In genomic region chr1:18021242-18021641, GRCh38 we compare ENCODE assay signal across 29 cellular contexts.
"Had no signal": no experiment of that assay in that cellular context is flagged by ENCODE, and none has a peak within 500 bp of the region (broad histone marks: within the 10 kb centered on the region; RNA-seq: fewer than 3 reads in every experiment).

No MANE protein-coding gene starts in this region.

- H3K4me2 ChIP-seq: KMS-11, PC-9 had no signal

- H3K9ac ChIP-seq: KMS-11 had no signal

- H2AFZ ChIP-seq: PC-9 had no signal

- DNase-seq: activated CD4-positive, alpha-beta T cell treated with anti-CD3 and anti-CD28 coated beads, Interleukin-2, amount 10 ng/mL, durations not matched to agents 24 days and 14 days; activated CD4-positive, alpha-beta T cell treated with anti-CD3 and anti-CD28 coated beads, Interleukin-2, amount 50 U/mL, for 48 hours; activated CD4-positive, CD25-positive, alpha-beta regulatory T cell treated with anti-CD3 and anti-CD28 coated beads, Interleukin-2, amount 50 U/mL, for 72 hours; activated CD8-positive, alpha-beta memory T cell treated with anti-CD3 and anti-CD28 coated beads, Interleukin-2, amount 10 ng/mL, durations not matched to agents 7 days and 5 days; activated effector memory CD4-positive, alpha-beta T cell treated with Interleukin-2 at 50 U/mL for 16 hours; activated naive CD4-positive, alpha-beta T cell treated with Interleukin-2 at 50 U/mL for 16 hours; activated naive CD8-positive, alpha-beta T cell treated with anti-CD3 and anti-CD28 coated beads, Interleukin-2, amount 50 U/mL, for 24 hours; activated T-cell treated with anti-CD3 and anti-CD28 coated beads, Interleukin-2, amount 50 U/mL, for 24 hours; amygdala; MG63; MV-4-11; NCI-H1092 treated with DMSO at 0.1 percent for 48 hours; NCI-H1417 treated with DMSO at 0.1 percent for 48 hours; NCI-H1694; NCI-H2029; NCI-H345; NCI-H510A; NCI-H69; PC-9; SIG-M5; T-helper 17 cell; T-helper 9 cell had no signal

- H3K4me1 Mint-ChIP-seq: activated CD4-positive, alpha-beta T cell treated with anti-CD3 and anti-CD28 coated beads, Interleukin-2, amount 10 ng/mL, durations not matched to agents 24 days and 14 days; activated CD8-positive, alpha-beta memory T cell treated with anti-CD3 and anti-CD28 coated beads, Interleukin-2, amount 10 ng/mL, durations not matched to agents 7 days and 5 days; activated naive CD8-positive, alpha-beta T cell treated with anti-CD3 and anti-CD28 coated beads, Interleukin-2, amount 50 U/mL, for 24 hours; brain; T-helper 17 cell; WTC11 had no signal

- H3K9me3 ChIP-seq: MG63 had no signal

- H3K36me3 Mint-ChIP-seq: activated CD8-positive, alpha-beta memory T cell treated with anti-CD3 and anti-CD28 coated beads, Interleukin-2, amount 10 ng/mL, durations not matched to agents 7 days and 5 days; activated naive CD4-positive, alpha-beta T cell treated with anti-CD3 and anti-CD28 coated beads, Interleukin-2, amount 50 U/mL, for 72 hours; brain; WTC11 had no signal

- H3K4me3 ChIP-seq: cardiac muscle cell, MG63, PC-9 had no signal

- ATAC-seq: activated CD8-positive, alpha-beta memory T cell treated with anti-CD3 and anti-CD28 coated beads, Interleukin-2, amount 10 ng/mL, durations not matched to agents 7 days and 5 days; activated naive CD4-positive, alpha-beta T cell treated with anti-CD3 and anti-CD28 coated beads, Interleukin-2, amount 50 U/mL, for 72 hours; activated naive CD8-positive, alpha-beta T cell treated with anti-CD3 and anti-CD28 coated beads, Interleukin-2, amount 50 U/mL, for 24 hours; T-helper 17 cell; WTC11 had no signal

- H3K4me3 Mint-ChIP-seq: activated CD4-positive, alpha-beta T cell treated with anti-CD3 and anti-CD28 coated beads, Interleukin-2, amount 10 ng/mL, durations not matched to agents 24 days and 14 days; activated CD8-positive, alpha-beta memory T cell treated with anti-CD3 and anti-CD28 coated beads, Interleukin-2, amount 10 ng/mL, durations not matched to agents 7 days and 5 days; activated naive CD8-positive, alpha-beta T cell treated with anti-CD3 and anti-CD28 coated beads, Interleukin-2, amount 50 U/mL, for 24 hours; activated T-cell treated with anti-CD3 and anti-CD28 coated beads, Interleukin-2, amount 50 U/mL, for 24 hours; activated T-helper 1 cell treated with anti-CD3 and anti-CD28 coated beads, Interleukin-12 subunit alpha, Interleukin-12 subunit beta, Interleukin-2, Interleukin-4 antibody, amounts not matched to agents 30 ng/mL and 10 ng/mL and 1 ng/mL, durations not matched to agents 14 hours and 24 hours and 36 hours; brain; T-helper 17 cell; WTC11 had no signal

- FAIRE-seq: astrocyte had no signal

- H3K36me3 ChIP-seq: cardiac muscle cell, MG63 had no signal

- H3K9me3 Mint-ChIP-seq: activated CD4-positive, alpha-beta T cell treated with anti-CD3 and anti-CD28 coated beads, Interleukin-2, amount 10 ng/mL, durations not matched to agents 24 days and 14 days; activated naive CD4-positive, alpha-beta T cell treated with anti-CD3 and anti-CD28 coated beads, Interleukin-2, amount 50 U/mL, for 72 hours; activated naive CD8-positive, alpha-beta T cell treated with anti-CD3 and anti-CD28 coated beads, Interleukin-2, amount 50 U/mL, for 24 hours; activated T-cell treated with anti-CD3 and anti-CD28 coated beads, Interleukin-2, amount 50 U/mL, for 24 hours; activated T-helper 1 cell treated with anti-CD3 and anti-CD28 coated beads, Interleukin-12 subunit alpha, Interleukin-12 subunit beta, Interleukin-2, Interleukin-4 antibody, amounts not matched to agents 30 ng/mL and 10 ng/mL and 1 ng/mL, durations not matched to agents 14 hours and 24 hours and 36 hours; brain; WTC11 had no signal

- H3K27ac ChIP-seq: cardiac muscle cell, KMS-11, PC-9 had no signal

- H3K27ac Mint-ChIP-seq: activated CD4-positive, alpha-beta T cell treated with anti-CD3 and anti-CD28 coated beads, Interleukin-2, amount 10 ng/mL, durations not matched to agents 24 days and 14 days; activated CD8-positive, alpha-beta memory T cell treated with anti-CD3 and anti-CD28 coated beads, Interleukin-2, amount 10 ng/mL, durations not matched to agents 7 days and 5 days; activated naive CD4-positive, alpha-beta T cell treated with anti-CD3 and anti-CD28 coated beads, Interleukin-2, amount 50 U/mL, for 72 hours; activated naive CD8-positive, alpha-beta T cell treated with anti-CD3 and anti-CD28 coated beads, Interleukin-2, amount 50 U/mL, for 24 hours; activated T-cell treated with anti-CD3 and anti-CD28 coated beads, Interleukin-2, amount 50 U/mL, for 24 hours; activated T-helper 1 cell treated with anti-CD3 and anti-CD28 coated beads, Interleukin-12 subunit alpha, Interleukin-12 subunit beta, Interleukin-2, Interleukin-4 antibody, amounts not matched to agents 30 ng/mL and 10 ng/mL and 1 ng/mL, durations not matched to agents 14 hours and 24 hours and 36 hours; brain; T-helper 17 cell; WTC11 had no signal
